Comparison of ENCODE assay signal across 14 cellular contexts in the genomic region with DNA sequence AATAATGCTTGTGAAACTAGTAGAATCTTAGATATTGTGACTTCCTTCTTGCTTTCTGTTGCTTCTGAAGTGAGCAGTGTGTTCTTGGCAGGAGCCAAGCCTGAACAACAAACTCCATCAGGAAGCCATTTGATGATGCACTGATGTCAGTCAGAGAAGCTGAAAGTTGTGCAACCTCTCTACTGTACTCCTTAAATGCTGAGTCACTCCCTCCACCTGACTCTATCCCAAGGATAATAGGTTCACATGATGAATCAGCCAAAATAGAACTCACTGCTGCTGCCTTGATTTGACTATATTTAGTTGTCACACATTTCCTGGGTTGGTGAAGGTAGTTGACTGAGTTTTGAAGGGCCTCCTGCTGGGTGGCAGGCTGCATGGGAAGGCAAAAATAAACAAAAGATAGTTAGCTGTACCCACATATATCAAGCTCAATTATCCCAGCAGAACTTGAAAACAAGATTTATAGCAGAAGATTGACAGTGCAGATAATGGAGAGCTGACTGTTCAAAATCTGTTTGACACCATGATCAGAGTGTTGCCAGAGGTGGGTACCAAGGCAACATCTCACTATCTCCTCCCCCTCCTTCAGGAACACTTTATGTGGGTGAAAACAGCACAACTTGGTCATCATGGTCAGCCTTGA.
DNase-seq lines count a peak whose midpoint lies in the region; ATAC-seq and TF ChIP-seq lines count a peak whose summit lies in the region.
"Had no signal": no experiment of that assay in that cellular context is flagged by ENCODE, and none has a peak within 500 bp of the region (broad histone marks: within the 10 kb centered on the region; RNA-seq: fewer than 3 reads in every experiment).

No MANE protein-coding gene starts in this region.

- in situ Hi-C loops in brain microvascular endothelial cell (cut with HindIII; ENCODE audit: low pct_ligation_motif_present, low sequenced_read_pairs), result no loop called here

- H3K27ac ChIP-seq in brain microvascular endothelial cell, result peak overlapping the region; percentile 16
- H3K27ac ChIP-seq: esophagus muscularis mucosa had no signal

- ATAC-seq in GM18858 (IDR thresholded peaks at IDR 0.05; ENCODE audit: unreplicated experiment) (no peak), GM21367 (IDR thresholded peaks at IDR 0.05; ENCODE audit: unreplicated experiment) (no peak)
- ATAC-seq: stimulated activated naive B cell treated with anti-CD40 and anti-IgM and Interleukin-4, amounts not matched to agents 10 μg/mL and 1 μg/mL and 100 μg/mL, for 72 hours had no signal

- H3K36me3 ChIP-seq in brain microvascular endothelial cell (replicated peaks), result no peaks in the 10 kb centered on the region
- H3K36me3 ChIP-seq: esophagus muscularis mucosa had no signal

- H3K4me3 ChIP-seq in brain microvascular endothelial cell (ENCODE audit: low read depth, low read length), result no peak overlapping the region
- H3K4me3 ChIP-seq: esophagus muscularis mucosa had no signal

- TF ChIP-seq CTCF in brain microvascular endothelial cell (IDR thresholded peaks at IDR 0.05; ENCODE audit: low read depth, low read length, missing control alignments), result no peak

- H3K27me3 ChIP-seq in brain microvascular endothelial cell (replicated peaks), result no peaks in the 10 kb centered on the region
- H3K27me3 ChIP-seq: esophagus muscularis mucosa had no signal

- peak; percentile 10 for DNase-seq in COLO829 (ENCODE audit: low spot score)
- peak; percentile 43 for DNase-seq in LoVo (ENCODE audit: low spot score)
- peak; percentile 86 for DNase-seq in brain microvascular endothelial cell
- DNase-seq in lung microvascular endothelial cell (ENCODE audit: low read depth in 2 of 2), result peak; percentile 50 to 93
- no peak for DNase-seq in GOT3 (lab: John Stamatoyannopoulos, UW)
- no peak for DNase-seq in NCI-H128 (lab: John Stamatoyannopoulos, UW; ENCODE audit: unreplicated experiment)
- DNase-seq: activated CD4-positive, alpha-beta T cell treated with anti-CD3 and anti-CD28 coated beads, Interleukin-2, amount 50 U/mL, for 1 hour; activated naive CD8-positive, alpha-beta T cell treated with anti-CD3 and anti-CD28 coated beads, Interleukin-2, amount 10 ng/mL, durations not matched to agents 7 days and 5 days; DND-41; NCI-H1092; stimulated activated naive B cell treated with anti-CD40 and anti-IgM and Interleukin-4, amounts not matched to agents 10 μg/mL and 1 μg/mL and 100 μg/mL, for 72 hours had no signal

Comparison
In these comparisons a context has a peak if more than half of its experiments do, and no peak if none do; other contexts are left out.
1. DNase-seq: peak in COLO829 (single experiment), LoVo (single experiment), brain microvascular endothelial cell (single experiment) and lung microvascular endothelial cell (2 of 2); none in GOT3 (single experiment) and NCI-H128 (single experiment).